In the genomic region with DNA sequence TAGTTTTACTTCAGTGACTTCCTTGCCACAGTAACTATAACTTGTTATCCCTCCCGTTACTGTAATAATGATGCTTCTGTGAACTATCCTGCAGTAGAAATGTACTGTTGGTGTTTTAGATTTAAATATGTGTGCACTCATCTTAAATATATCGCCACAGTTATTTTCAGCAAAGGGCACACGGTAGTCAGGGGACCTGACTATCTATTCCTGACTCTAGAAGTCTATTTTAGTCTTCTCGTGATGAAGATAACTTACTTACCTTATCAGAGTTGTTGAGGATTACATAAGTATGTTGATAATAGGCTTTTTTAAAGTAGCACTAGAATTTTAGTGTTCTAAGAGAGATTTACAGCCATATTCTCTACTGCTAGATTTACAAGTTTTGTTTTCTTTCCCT, we compare ENCODE assay signal across 20 cellular contexts.
"Had no signal": no experiment of that assay in that cellular context is flagged by ENCODE, and none has a peak within 500 bp of the region (broad histone marks: within the 10 kb centered on the region; RNA-seq: fewer than 3 reads in every experiment).

No MANE protein-coding gene starts in this region.

- H3K4me3 ChIP-seq: MG63, SJCRH30 had no signal

- H3K4me1 ChIP-seq: SJCRH30 had no signal

- DNase-seq: Karpas-422, KG1, MG63, NCI-H1092, NCI-H1105 treated with DMSO at 0.1 percent for 48 hours, NCI-H1417 treated with DMSO at 0.1 percent for 48 hours, NCI-H146, NCI-H1694 treated with DMSO at 0.1 percent for 48 hours, NCI-H1930, NCI-H2081, NCI-H2107, NCI-H2227 treated with DMSO at 0.1 percent for 48 hours, NCI-H524, NCI-H526 treated with DMSO at 0.1 percent for 48 hours, NCI-H774, RPMI8226, SHP77 treated with DMSO at 0.1 percent for 48 hours, SJCRH30 had no signal

- H3K27me3 ChIP-seq: MG63, SJCRH30 had no signal

- H3K9me3 ChIP-seq: MG63, SJCRH30 had no signal

- ATAC-seq: HepG2, SK-N-SH treated with all-trans-retinoic acid at 6 μM for 48 hours had no signal

- H3K27ac ChIP-seq: SJCRH30 had no signal
